2 cellular contexts compared by ENCODE assay signal in genomic region chr14:105418269-105419054, GRCh38.
TF ChIP-seq lines count a peak whose summit lies in the region.

No MANE protein-coding gene starts in this region.

TF ChIP-seq in IMR-90, 13 proteins besides CTCF, POLR2A, EP300 and RAD21:
- TF ChIP-seq ELK1 (IDR thresholded peaks at IDR 0.05; ENCODE audit: borderline replicate concordance, low read depth, low read length) (no peak), BHLHE40 (IDR thresholded peaks at IDR 0.05; ENCODE audit: low read depth, low read length) (no peak), MAZ (IDR thresholded peaks at IDR 0.05; ENCODE audit: borderline replicate concordance, low read depth, low read length) (no peak), RFX5 (IDR thresholded peaks at IDR 0.05; ENCODE audit: low read depth, low read length) (no peak), MXI1 (IDR thresholded peaks at IDR 0.05; ENCODE audit: borderline replicate concordance, low read depth, low read length) (no peak), RCOR1 (IDR thresholded peaks at IDR 0.05; ENCODE audit: insufficient replicate concordance, low read length) (no peak), NFE2L2 (IDR thresholded peaks at IDR 0.05; ENCODE audit: low read depth, low read length) (no peak), SMC3 (IDR thresholded peaks at IDR 0.05; ENCODE audit: low read depth, low read length) (no peak), FOS (IDR thresholded peaks at IDR 0.05; ENCODE audit: low read depth, low read length) (no peak), USF2 (IDR thresholded peaks at IDR 0.05; ENCODE audit: low read depth, low read length) (no peak), CHD1 (IDR thresholded peaks at IDR 0.05; ENCODE audit: low read depth, low read length) (no peak), CEBPB (IDR thresholded peaks at IDR 0.05; ENCODE audit: low read depth, low read length) (no peak), MAFK (IDR thresholded peaks at IDR 0.05; ENCODE audit: low read depth, low read length) (no peak)

TF ChIP-seq in GM12878, 131 proteins besides CTCF, POLR2A, EP300 and RAD21:
- TF ChIP-seq ZBTB4 (CRISPR knock-in tag; IDR thresholded peaks at IDR 0.05) (no peak), E2F4 (IDR thresholded peaks at IDR 0.05; ENCODE audit: low read depth, low read length) (no peak), RUNX3 (IDR thresholded peaks at IDR 0.05; ENCODE audit: low read length) (no peak), STAT3 (IDR thresholded peaks at IDR 0.05; ENCODE audit: low read depth, low read length) (no peak), DPF2 (IDR thresholded peaks at IDR 0.05) (no peak), PAX8 (IDR thresholded peaks at IDR 0.05) (no peak), TCF7 (IDR thresholded peaks at IDR 0.05; ENCODE audit: borderline replicate concordance) (no peak), TAF1 (IDR thresholded peaks at IDR 0.05; ENCODE audit: borderline replicate concordance, low read depth, low read length) (no peak), GATAD2B (conservative IDR thresholded peaks at IDR 0.05; ENCODE audit: low read depth) (no peak), MAX (IDR thresholded peaks at IDR 0.05; ENCODE audit: low read depth, low read length) (no peak), ZBED1 (IDR thresholded peaks at IDR 0.05; ENCODE audit: borderline replicate concordance) (no peak), MEF2B (IDR thresholded peaks at IDR 0.05; ENCODE audit: partially characterized antibody, poor library complexity, severe bottlenecking) (no peak), RB1 (IDR thresholded peaks at IDR 0.05; ENCODE audit: borderline replicate concordance) (no peak), HDAC2 (IDR thresholded peaks at IDR 0.05) (no peak), NR2C1 (IDR thresholded peaks at IDR 0.05) (no peak)
